In the genomic region with DNA sequence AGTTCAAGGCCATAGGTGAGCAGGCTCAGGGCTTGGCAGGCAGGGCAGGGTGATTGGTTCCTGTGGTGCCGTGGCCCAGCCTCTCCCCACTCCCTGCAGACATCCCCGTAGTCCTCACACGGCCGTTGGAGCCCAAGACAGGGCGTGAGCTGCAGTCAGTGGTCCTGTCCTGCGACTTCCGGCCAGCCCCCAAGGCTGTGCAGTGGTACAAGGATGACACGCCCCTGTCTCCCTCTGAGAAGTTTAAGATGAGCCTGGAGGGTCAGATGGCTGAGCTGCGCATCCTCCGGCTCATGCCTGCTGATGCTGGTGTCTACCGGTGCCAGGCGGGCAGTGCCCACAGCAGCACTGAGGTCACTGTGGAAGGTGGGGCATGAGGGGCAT, we compare ENCODE assay signal across 1 cellular context.
A peak's percentile ranks its signal among the peaks of the same experiment; 100 is the strongest.
TF ChIP-seq lines count a peak whose summit lies in the region.

No MANE protein-coding gene starts in this region.

TF ChIP-seq in HepG2, 621 proteins besides CTCF, POLR2A, EP300 and RAD21:
- peak; percentile 4; the same call in 1 of the 2 replicates for TF ChIP-seq ZNF687 (CRISPR knock-in tag; IDR thresholded peaks at IDR 0.05)
- TF ChIP-seq ZNF263 (CRISPR knock-in tag; IDR thresholded peaks at IDR 0.05): 0 out of 2 replicates have a peak, but pooled peaks have one; percentile 6
- TF ChIP-seq CCDC6 (CRISPR knock-in tag; IDR thresholded peaks at IDR 0.05): no peak
- TF ChIP-seq ZNF530 (CRISPR knock-in tag; IDR thresholded peaks at IDR 0.05; ENCODE audit: low read depth): no peak
